Comparison of ENCODE assay signal across 8 cellular contexts in genomic region chr12:26471560-26471959, GRCh38.
DNase-seq lines count a peak whose midpoint lies in the region; ATAC-seq lines count a peak whose summit lies in the region.

No MANE protein-coding gene starts in this region.

- H3K27ac Mint-ChIP-seq in activated naive CD8-positive, alpha-beta T cell treated with anti-CD3 and anti-CD28 coated beads, Interleukin-2, amount 50 U/mL, for 24 hours = no peak overlapping the region
- H3K27ac Mint-ChIP-seq in activated naive CD8-positive, alpha-beta T cell treated with anti-CD3 and anti-CD28 coated beads for 36 hours = no peak overlapping the region

- no peak for DNase-seq in activated naive CD8-positive, alpha-beta T cell treated with anti-CD3 and anti-CD28 coated beads, Interleukin-2, amount 50 U/mL, for 24 hours
- DNase-seq in activated naive CD8-positive, alpha-beta T cell treated with anti-CD3 and anti-CD28 coated beads for 36 hours = no peak
- DNase-seq in RPMI8226 = peak; percentile 17
- no peak for DNase-seq in left lobe of liver (ENCODE audit: low spot score)
- DNase-seq in DMS 273 treated with DMSO at 0.1 percent for 48 hours (lab: John Stamatoyannopoulos, UW) = no peak
- no peak for DNase-seq in stimulated activated CD8-positive, alpha-beta memory T cell treated with anti-CD3 and anti-CD28 coated beads, Interleukin-4, amount 100 ng/mL, for 48 hours
- no peak for DNase-seq in mesenteric fat pad (ENCODE audit: low spot score)

- H3K4me1 Mint-ChIP-seq in activated naive CD8-positive, alpha-beta T cell treated with anti-CD3 and anti-CD28 coated beads, Interleukin-2, amount 50 U/mL, for 24 hours = peaks cover 20% of the 10 kb centered on the region
- H3K4me1 Mint-ChIP-seq in activated naive CD8-positive, alpha-beta T cell treated with anti-CD3 and anti-CD28 coated beads for 36 hours = peaks cover 4% of the 10 kb centered on the region

- H3K36me3 Mint-ChIP-seq in activated naive CD8-positive, alpha-beta T cell treated with anti-CD3 and anti-CD28 coated beads, Interleukin-2, amount 50 U/mL, for 24 hours (ENCODE audit: low read depth) = peaks cover 39% of the 10 kb centered on the region
- peaks cover 25% of the 10 kb centered on the region for H3K36me3 Mint-ChIP-seq in activated naive CD8-positive, alpha-beta T cell treated with anti-CD3 and anti-CD28 coated beads for 36 hours

- no peaks in the 10 kb centered on the region for H3K9me3 Mint-ChIP-seq in activated naive CD8-positive, alpha-beta T cell treated with anti-CD3 and anti-CD28 coated beads, Interleukin-2, amount 50 U/mL, for 24 hours
- H3K9me3 Mint-ChIP-seq in activated naive CD8-positive, alpha-beta T cell treated with anti-CD3 and anti-CD28 coated beads for 36 hours = no peaks in the 10 kb centered on the region

- ATAC-seq in activated naive CD8-positive, alpha-beta T cell treated with anti-CD3 and anti-CD28 coated beads, Interleukin-2, amount 50 U/mL, for 24 hours = peak; percentile 40
- peak; percentile 86 for ATAC-seq in HG02938 (IDR thresholded peaks at IDR 0.05; ENCODE audit: unreplicated experiment)
- peak; percentile 26 for ATAC-seq in left lobe of liver

- no peaks in the 10 kb centered on the region for H3K27me3 Mint-ChIP-seq in activated naive CD8-positive, alpha-beta T cell treated with anti-CD3 and anti-CD28 coated beads, Interleukin-2, amount 50 U/mL, for 24 hours
- no peaks in the 10 kb centered on the region for H3K27me3 Mint-ChIP-seq in activated naive CD8-positive, alpha-beta T cell treated with anti-CD3 and anti-CD28 coated beads for 36 hours

- H3K4me3 Mint-ChIP-seq in activated naive CD8-positive, alpha-beta T cell treated with anti-CD3 and anti-CD28 coated beads, Interleukin-2, amount 50 U/mL, for 24 hours = no peak overlapping the region
- no peak overlapping the region for H3K4me3 Mint-ChIP-seq in activated naive CD8-positive, alpha-beta T cell treated with anti-CD3 and anti-CD28 coated beads for 36 hours

Comparison
In these comparisons a context has a peak if more than half of its experiments do, and no peak if none do; other contexts are left out.
1. ATAC-seq: peak in every context shown above with its lines; median percentile 86 in HG02938; 40 in activated naive CD8-positive, alpha-beta T cell treated with anti-CD3 and anti-CD28 coated beads, Interleukin-2, amount 50 U/mL, for 24 hours; 26 in left lobe of liver.